Comparison of ENCODE assay signal across 8 cellular contexts in the genomic region with DNA sequence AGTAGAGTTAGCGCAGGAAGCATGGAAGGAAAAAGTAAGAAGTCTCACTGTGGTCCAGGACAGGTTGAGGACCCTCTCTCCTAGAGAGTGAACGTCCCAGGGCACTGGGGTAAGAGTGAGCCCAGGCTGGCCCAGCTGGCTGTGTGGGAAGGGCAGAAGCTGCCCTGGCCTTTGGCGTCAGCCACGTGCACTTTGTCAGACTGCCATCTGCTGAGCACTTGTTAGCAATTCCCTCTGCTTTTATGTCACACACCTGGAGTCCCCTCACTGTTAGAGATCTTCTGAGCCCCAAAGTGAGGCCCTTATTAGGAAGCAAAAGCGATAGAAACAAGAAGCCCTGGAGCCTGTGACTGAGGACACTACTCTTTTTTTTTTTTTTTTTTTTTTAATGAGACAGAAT.
DNase-seq lines count a peak whose midpoint lies in the region; ATAC-seq, FAIRE-seq and TF ChIP-seq lines count a peak whose summit lies in the region.

No MANE protein-coding gene starts in this region.

- H2BK12ac ChIP-seq in H1 (ENCODE audit: low read depth, low read length) (0 out of 2 replicates have a peak overlapping the region, but pooled peaks have one; percentile 20), trophoblast cell (ENCODE audit: low read length) (no peak overlapping the region)

- H3K9me3 ChIP-seq in right atrium auricular region (no peaks in the 10 kb centered on the region), H1 (ENCODE audit: insufficient read depth in 2 of 2, low read depth in 1 of 2, low read length in 1 of 2) (no peaks in the 10 kb centered on the region), trophoblast cell (ENCODE audit: insufficient read depth, low read depth, low read length) (no peaks in the 10 kb centered on the region)

- H3K79me1 ChIP-seq in H1 (ENCODE audit: low read depth, low read length) (no peaks in the 10 kb centered on the region), trophoblast cell (ENCODE audit: low read length) (no peaks in the 10 kb centered on the region)

- H2AFZ ChIP-seq in H1 (ENCODE audit: low read length) (no peak overlapping the region), trophoblast cell (ENCODE audit: insufficient read depth, low read length, poor library complexity) (no peak overlapping the region)

- peak; percentile 70 to 78 for TF ChIP-seq RAD21 in H1 (IDR thresholded peaks at IDR 0.05 in 1 of 2, conservative IDR thresholded peaks at IDR 0.05 in 1 of 2; ENCODE audit: low read depth in 2 of 2, low read length in 2 of 2)

- H3K4me2 ChIP-seq in H1 (ENCODE audit: insufficient read depth in 1 of 2, low read depth in 2 of 2, low read length in 2 of 2) (no peak overlapping the region), trophoblast cell (ENCODE audit: low read length) (no peak overlapping the region)

- H3K9ac ChIP-seq in H1 (replicated peaks in 1 of 4; ENCODE audit: extremely low read depth in 1 of 4, low read depth in 3 of 4, low read length in 3 of 4) (no peak overlapping the region), trophoblast cell (ENCODE audit: low read length) (no peak overlapping the region)

- TF ChIP-seq EP300 in H1 (IDR thresholded peaks at IDR 0.05; ENCODE audit: borderline replicate concordance in 1 of 2, low read depth in 2 of 2, low read length in 2 of 2): no peak

- no peak overlapping the region for H4K8ac ChIP-seq in H1 (ENCODE audit: extremely low read depth, insufficient read depth, low read length)
- H4K8ac ChIP-seq in trophoblast cell (ENCODE audit: low read depth, low read length): no peak overlapping the region

- H3K27ac ChIP-seq in right atrium auricular region: no peak overlapping the region
- H3K27ac ChIP-seq in H1 (ENCODE audit: low read depth, low read length): no peak overlapping the region
- H3K27ac ChIP-seq in trophoblast cell (ENCODE audit: low read depth, low read length): no peak overlapping the region

- no peak for FAIRE-seq in H1 (lab: Jason Lieb, UNC)

- H3K23ac ChIP-seq in H1 (ENCODE audit: insufficient read length) (no peak overlapping the region), trophoblast cell (ENCODE audit: low read length) (no peak overlapping the region)

- H3K36me3 ChIP-seq in right atrium auricular region (no peaks in the 10 kb centered on the region), H1 (ENCODE audit: control insufficient read depth in 2 of 4, insufficient read depth in 4 of 4, low read length in 3 of 4) (no peaks in the 10 kb centered on the region), trophoblast cell (ENCODE audit: control insufficient read depth in 1 of 2, insufficient read depth in 2 of 2, low read length in 2 of 2) (no peaks in the 10 kb centered on the region)

- no peak overlapping the region for H2AK5ac ChIP-seq in H1 (ENCODE audit: low read depth, low read length)
- H2AK5ac ChIP-seq in trophoblast cell (ENCODE audit: low read length): no peak overlapping the region

- H4K20me1 ChIP-seq in H1 (replicated peaks in 1 of 2; ENCODE audit: control insufficient read depth in 1 of 2, insufficient read depth in 2 of 2, low read length in 2 of 2): no peaks in the 10 kb centered on the region

- POLR2A ChIA-PET in H1 (lab: Charles Lee; ENCODE audit: partially characterized antibody): interaction anchor here (0.6 kb wide), 1 partner anchor 362 kb away, joined by 4 read pairs; no protein-coding TSS in a partner anchor

- peak; percentile 56 for ATAC-seq in Right ventricle myocardium inferior
- no peak for ATAC-seq in HG03196 (IDR thresholded peaks at IDR 0.05; ENCODE audit: unreplicated experiment)
- ATAC-seq in HG03565 (IDR thresholded peaks at IDR 0.05; ENCODE audit: unreplicated experiment): no peak

- no peak overlapping the region for H3K4ac ChIP-seq in H1 (replicated peaks; ENCODE audit: insufficient read length, low read depth, low read length)
- H3K4ac ChIP-seq in trophoblast cell (ENCODE audit: low read depth, low read length): no peak overlapping the region

- H3K79me2 ChIP-seq in H1 (ENCODE audit: control insufficient read depth in 1 of 2, insufficient read depth in 2 of 2, low read length in 2 of 2) (no peaks in the 10 kb centered on the region), trophoblast cell (ENCODE audit: control insufficient read depth, insufficient read depth, low read length, poor library complexity) (no peaks in the 10 kb centered on the region)

- no peak overlapping the region for H4K12ac ChIP-seq in trophoblast cell (ENCODE audit: low read depth, low read length)

- intact Hi-C loops in Right ventricle myocardium inferior (cut with DNase I): no loop called here

- 65% methylated on average over 5 of the region's 5 CpGs; no CpG with 5 or more reads in 1 of the 2 experiments for whole genome bisulfite sequencing in H1 (ENCODE audit: extremely low coverage in 1 of 2, insufficient coverage in 1 of 2, insufficient read length in 1 of 2, insufficient replicate concordance in 2 of 2, low coverage in 1 of 2, low lambda C conversion rate in 2 of 2, missing lambda C conversion rate in 1 of 2), 2 experiments
- WGBS in trophoblast cell (ENCODE audit: extremely low coverage, insufficient coverage, insufficient read length): no CpG with 5 or more reads among the region's 5 CpGs

- TF ChIP-seq CTCF in right atrium auricular region (IDR thresholded peaks at IDR 0.05) (no peak), H1 (IDR thresholded peaks at IDR 0.05; ENCODE audit: control extremely low read depth in 1 of 3, insufficient read depth in 1 of 3, low read depth in 1 of 3, low read length in 3 of 3) (peak; percentile 48 to 51 (median 50))

- no peak overlapping the region for H4K5ac ChIP-seq in H1 (ENCODE audit: insufficient read length, low read depth, low read length)

- no peak overlapping the region for H2BK5ac ChIP-seq in H1 (ENCODE audit: low read depth, low read length)
- H2BK5ac ChIP-seq in trophoblast cell (ENCODE audit: low read depth, low read length, poor library complexity): no peak overlapping the region

- DNase-seq in Right ventricle myocardium inferior (ENCODE audit: missing footprints) (no peak), right atrium auricular region (ENCODE audit: low spot score) (no peak), NCI-H748 (lab: John Stamatoyannopoulos, UW; ENCODE audit: unreplicated experiment) (peak; percentile 74), H1 (ENCODE audit: low read depth in 1 of 2, low spot score in 2 of 2) (peak; percentile 15 to 52), trophoblast cell (no peak), ureter (ENCODE audit: low spot score) (no peak)

- no peak overlapping the region for H3K14ac ChIP-seq in H1 (ENCODE audit: insufficient read length)
- H3K14ac ChIP-seq in trophoblast cell (ENCODE audit: low read length): no peak overlapping the region

- H2BK20ac ChIP-seq in H1 (ENCODE audit: low read length): no peak overlapping the region

- H3K4me1 ChIP-seq in right atrium auricular region: no peaks in the 10 kb centered on the region
- no peaks in the 10 kb centered on the region for H3K4me1 ChIP-seq in H1 (replicated peaks in 1 of 4; ENCODE audit: control insufficient read depth in 3 of 4, insufficient read depth in 4 of 4, low read length in 3 of 4)
- H3K4me1 ChIP-seq in trophoblast cell (ENCODE audit: control insufficient read depth in 1 of 2, insufficient read depth in 2 of 2, low read length in 2 of 2): no peaks in the 10 kb centered on the region

- no peak overlapping the region for H3K18ac ChIP-seq in H1 (ENCODE audit: extremely low read depth, low read length)
- H3K18ac ChIP-seq in trophoblast cell (ENCODE audit: low read length): no peak overlapping the region

- H2BK120ac ChIP-seq in H1 (replicated peaks; ENCODE audit: low read depth, low read length) (no peak overlapping the region), trophoblast cell (ENCODE audit: insufficient read depth, low read length, poor library complexity) (no peak overlapping the region)

- no peak for TF ChIP-seq POLR2A in H1 (IDR thresholded peaks at IDR 0.05; ENCODE audit: control extremely low read depth in 1 of 2, low read depth in 2 of 2, low read length in 2 of 2)

- H4K91ac ChIP-seq in H1 (replicated peaks; ENCODE audit: insufficient read length, low read length): no peak overlapping the region
- no peak overlapping the region for H4K91ac ChIP-seq in trophoblast cell (ENCODE audit: low read depth, low read length)

- H3K4me3 ChIP-seq in right atrium auricular region (no peak overlapping the region), H1 (ENCODE audit: extremely low read depth in 1 of 4, insufficient read depth in 2 of 4, low read depth in 3 of 4, low read length in 4 of 4) (no peak overlapping the region), trophoblast cell (ENCODE audit: low read depth, low read length) (no peak overlapping the region)

- H3K27me3 ChIP-seq in right atrium auricular region: no peaks in the 10 kb centered on the region
- no peaks in the 10 kb centered on the region for H3K27me3 ChIP-seq in H1 (replicated peaks in 1 of 4; ENCODE audit: control insufficient read depth in 3 of 4, extremely low read depth in 1 of 4, insufficient read depth in 3 of 4, low read length in 3 of 4)
- H3K27me3 ChIP-seq in trophoblast cell (ENCODE audit: insufficient read depth, low read length): peaks cover 4% of the 10 kb centered on the region

- H2BK15ac ChIP-seq in H1 (ENCODE audit: low read length): no peak overlapping the region

- no peak overlapping the region for H3K56ac ChIP-seq in H1 (replicated peaks; ENCODE audit: insufficient read length, low read depth, low read length)

- CTCF ChIA-PET in H1 (lab: Charles Lee; ENCODE audit: partially characterized antibody): interaction anchor here (0.6 to 0.9 kb wide), 7 partner anchors 15 to 1004 kb away, joined by 3 read pairs; no protein-coding TSS in a partner anchor

- H3K23me2 ChIP-seq in H1 (ENCODE audit: low read depth, low read length): no peaks in the 10 kb centered on the region

TF ChIP-seq in H1, 55 proteins besides CTCF, POLR2A, EP300 and RAD21 (continues in another document):
- peak; percentile 79 for TF ChIP-seq SRF (IDR thresholded peaks at IDR 0.05; ENCODE audit: low read depth, low read length)
- TF ChIP-seq CEBPB (IDR thresholded peaks at IDR 0.05; ENCODE audit: low read depth, low read length): no peak
- no peak for TF ChIP-seq KDM4A (IDR thresholded peaks at IDR 0.05; ENCODE audit: low read depth, low read length, severe bottlenecking)
- TF ChIP-seq, protein P1, sequence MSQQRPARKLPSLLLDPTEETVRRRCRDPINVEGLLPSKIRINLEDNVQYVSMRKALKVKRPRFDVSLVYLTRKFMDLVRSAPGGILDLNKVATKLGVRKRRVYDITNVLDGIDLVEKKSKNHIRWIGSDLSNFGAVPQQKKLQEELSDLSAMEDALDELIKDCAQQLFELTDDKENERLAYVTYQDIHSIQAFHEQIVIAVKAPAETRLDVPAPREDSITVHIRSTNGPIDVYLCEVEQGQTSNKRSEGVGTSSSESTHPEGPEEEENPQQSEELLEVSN (IDR thresholded peaks at IDR 0.05): peak; percentile 78
- TF ChIP-seq, protein P2, sequence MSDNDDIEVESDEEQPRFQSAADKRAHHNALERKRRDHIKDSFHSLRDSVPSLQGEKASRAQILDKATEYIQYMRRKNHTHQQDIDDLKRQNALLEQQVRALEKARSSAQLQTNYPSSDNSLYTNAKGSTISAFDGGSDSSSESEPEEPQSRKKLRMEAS (IDR thresholded peaks at IDR 0.05): peak; percentile 91
- no peak for TF ChIP-seq RXRA (IDR thresholded peaks at IDR 0.05; ENCODE audit: insufficient read depth, low read depth, low read length)
- TF ChIP-seq GTF2F1 (IDR thresholded peaks at IDR 0.05; ENCODE audit: borderline replicate concordance, low read depth, low read length): no peak

Comparison
In these comparisons a context has a peak if more than half of its experiments do, and no peak if none do; other contexts are left out.
1. DNase-seq: peak in NCI-H748 (single experiment) and H1 (2 of 2); none in Right ventricle myocardium inferior (single experiment), right atrium auricular region (single experiment), trophoblast cell (0 of 2) and ureter (single experiment).
2. CTCF ChIP-seq: peak in H1 (3 of 3); none in right atrium auricular region (0 of 2).